1 cellular context compared by ENCODE assay signal in the genomic region with DNA sequence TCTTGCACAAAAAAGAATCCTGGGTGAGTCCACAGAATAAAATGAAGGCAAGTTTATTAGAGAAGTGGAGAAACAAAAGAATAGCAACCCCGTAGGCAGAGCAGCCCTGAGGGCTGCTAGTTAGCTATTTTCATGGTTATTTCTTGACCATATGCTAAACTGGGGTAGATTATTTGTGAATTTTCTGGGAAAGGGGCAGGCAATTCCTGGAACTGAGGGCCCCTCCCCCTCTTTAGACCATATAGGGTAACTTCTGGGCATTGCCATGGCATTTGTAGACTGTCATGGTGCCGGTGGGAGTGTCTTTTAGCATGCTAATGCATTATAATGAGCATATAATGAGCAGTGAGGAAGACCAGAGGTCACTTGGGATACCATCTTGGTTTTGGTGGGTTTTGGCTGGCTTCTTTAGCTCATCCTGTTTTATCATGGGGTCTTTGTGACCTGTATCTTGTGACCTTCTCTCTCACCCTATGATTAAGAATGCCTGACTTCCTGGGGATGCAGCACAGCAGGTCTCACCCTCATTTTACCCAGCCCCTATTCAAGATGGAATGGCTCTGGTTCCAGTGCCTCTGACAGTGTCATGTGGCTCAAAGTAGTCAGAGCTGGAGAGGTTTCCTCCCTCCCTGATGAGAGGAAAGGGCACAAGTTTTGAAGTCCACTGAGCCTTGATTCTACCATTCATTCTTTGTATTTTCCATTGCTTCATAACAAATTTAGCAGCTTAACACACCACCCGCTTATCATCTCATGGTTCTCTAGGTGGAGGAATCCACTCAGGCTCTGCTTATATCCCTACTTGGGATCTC.
TF ChIP-seq lines count a peak whose summit lies in the region.

No MANE protein-coding gene starts in this region.

TF ChIP-seq in H1, 55 proteins besides CTCF, POLR2A, EP300 and RAD21:
- no peak for TF ChIP-seq BRCA1 (IDR thresholded peaks at IDR 0.05; ENCODE audit: low read depth, low read length)
- TF ChIP-seq SP1 (IDR thresholded peaks at IDR 0.05; ENCODE audit: low read depth, low read length), result no peak
- no peak for TF ChIP-seq SIN3A (conservative IDR thresholded peaks at IDR 0.05 in 1 of 2, IDR thresholded peaks at IDR 0.05 in 1 of 2; ENCODE audit: low read depth in 1 of 2, low read length in 2 of 2)
- TF ChIP-seq E2F6 (IDR thresholded peaks at IDR 0.05), result no peak
- TF ChIP-seq RXRA (IDR thresholded peaks at IDR 0.05; ENCODE audit: insufficient read depth, low read depth, low read length), result no peak
- TF ChIP-seq CTBP2 (IDR thresholded peaks at IDR 0.05; ENCODE audit: borderline replicate concordance, insufficient read depth, insufficient read length, low read length), result no peak
- no peak for TF ChIP-seq EZH2 (IDR thresholded peaks at IDR 0.05; ENCODE audit: low read depth, low read length, severe bottlenecking)
- TF ChIP-seq, protein P1, sequence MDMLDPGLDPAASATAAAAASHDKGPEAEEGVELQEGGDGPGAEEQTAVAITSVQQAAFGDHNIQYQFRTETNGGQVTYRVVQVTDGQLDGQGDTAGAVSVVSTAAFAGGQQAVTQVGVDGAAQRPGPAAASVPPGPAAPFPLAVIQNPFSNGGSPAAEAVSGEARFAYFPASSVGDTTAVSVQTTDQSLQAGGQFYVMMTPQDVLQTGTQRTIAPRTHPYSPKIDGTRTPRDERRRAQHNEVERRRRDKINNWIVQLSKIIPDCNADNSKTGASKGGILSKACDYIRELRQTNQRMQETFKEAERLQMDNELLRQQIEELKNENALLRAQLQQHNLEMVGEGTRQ (IDR thresholded peaks at IDR 0.05; ENCODE audit: low read length), result no peak
- TF ChIP-seq NANOG (IDR thresholded peaks at IDR 0.05; ENCODE audit: insufficient read depth, low read depth, low read length, poor library complexity, severe bottlenecking), result no peak
- TF ChIP-seq TEAD4 (IDR thresholded peaks at IDR 0.05; ENCODE audit: low read depth, low read length), result no peak
- TF ChIP-seq FOSL1 (IDR thresholded peaks at IDR 0.05; ENCODE audit: insufficient read depth, low read depth, low read length), result no peak
- TF ChIP-seq, protein P2, sequence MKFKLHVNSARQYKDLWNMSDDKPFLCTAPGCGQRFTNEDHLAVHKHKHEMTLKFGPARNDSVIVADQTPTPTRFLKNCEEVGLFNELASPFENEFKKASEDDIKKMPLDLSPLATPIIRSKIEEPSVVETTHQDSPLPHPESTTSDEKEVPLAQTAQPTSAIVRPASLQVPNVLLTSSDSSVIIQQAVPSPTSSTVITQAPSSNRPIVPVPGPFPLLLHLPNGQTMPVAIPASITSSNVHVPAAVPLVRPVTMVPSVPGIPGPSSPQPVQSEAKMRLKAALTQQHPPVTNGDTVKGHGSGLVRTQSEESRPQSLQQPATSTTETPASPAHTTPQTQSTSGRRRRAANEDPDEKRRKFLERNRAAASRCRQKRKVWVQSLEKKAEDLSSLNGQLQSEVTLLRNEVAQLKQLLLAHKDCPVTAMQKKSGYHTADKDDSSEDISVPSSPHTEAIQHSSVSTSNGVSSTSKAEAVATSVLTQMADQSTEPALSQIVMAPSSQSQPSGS (IDR thresholded peaks at IDR 0.05; ENCODE audit: low read length), result no peak
TF ChIP-seq in H1: peak in this region for 0.
